In the genomic region with DNA sequence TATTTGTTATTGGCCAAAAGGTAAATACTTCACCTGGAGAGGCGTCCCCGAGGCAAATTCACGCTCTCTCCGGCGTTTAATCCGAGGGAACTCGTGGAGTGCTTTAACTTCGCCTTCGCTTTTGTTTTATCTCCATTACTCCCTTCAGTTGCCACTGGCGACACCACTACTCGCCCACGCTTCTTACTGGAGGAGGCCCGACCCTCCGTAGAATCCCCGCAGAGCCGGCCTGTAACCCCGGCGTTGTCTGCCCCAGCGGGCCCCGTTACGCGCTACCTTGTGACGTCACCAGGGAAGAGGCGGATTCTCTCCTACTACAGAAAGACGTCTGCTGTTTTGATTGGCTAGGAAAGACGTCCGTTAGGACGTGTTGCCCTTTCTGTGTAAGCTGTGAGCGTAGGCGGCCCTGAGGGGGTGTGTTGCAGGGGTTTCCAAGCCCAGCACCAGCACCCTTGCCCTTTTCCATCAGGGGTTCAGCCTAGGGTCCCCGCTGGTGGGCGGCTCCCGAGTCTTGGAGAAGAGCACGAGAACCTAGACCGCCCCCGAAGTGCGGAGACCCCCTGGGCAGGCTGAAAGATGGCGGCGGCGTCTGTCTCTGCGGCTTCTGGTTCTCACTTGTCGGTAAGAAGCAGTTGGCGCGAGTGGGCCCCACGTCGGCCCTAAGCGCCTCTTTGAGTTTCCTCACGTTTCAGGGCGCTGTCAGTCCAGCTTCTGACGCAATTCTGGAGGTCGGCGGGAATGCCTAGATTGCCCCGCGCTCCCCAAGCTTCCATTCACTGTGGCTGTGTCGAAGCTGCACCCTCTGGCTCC, we compare ENCODE assay signal across 1 cellular context.
A peak's percentile ranks its signal among the peaks of the same experiment; 100 is the strongest.
TF ChIP-seq lines count a peak whose summit lies in the region.

A gene (plus strand): TSS at position 376 of the 810 bp plus-strand sequence. CDS start 201 bp downstream, at position 577.

TF ChIP-seq in K562, 482 proteins besides CTCF, POLR2A, EP300 and RAD21 (continued from another document and continues in another):
- TF ChIP-seq, protein P1, sequence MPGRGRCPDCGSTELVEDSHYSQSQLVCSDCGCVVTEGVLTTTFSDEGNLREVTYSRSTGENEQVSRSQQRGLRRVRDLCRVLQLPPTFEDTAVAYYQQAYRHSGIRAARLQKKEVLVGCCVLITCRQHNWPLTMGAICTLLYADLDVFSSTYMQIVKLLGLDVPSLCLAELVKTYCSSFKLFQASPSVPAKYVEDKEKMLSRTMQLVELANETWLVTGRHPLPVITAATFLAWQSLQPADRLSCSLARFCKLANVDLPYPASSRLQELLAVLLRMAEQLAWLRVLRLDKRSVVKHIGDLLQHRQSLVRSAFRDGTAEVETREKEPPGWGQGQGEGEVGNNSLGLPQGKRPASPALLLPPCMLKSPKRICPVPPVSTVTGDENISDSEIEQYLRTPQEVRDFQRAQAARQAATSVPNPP (IDR thresholded peaks at IDR 0.05; ENCODE audit: borderline replicate concordance, insufficient read depth, insufficient read length), result no peak
- TF ChIP-seq NEUROD1 (IDR thresholded peaks at IDR 0.05; ENCODE audit: borderline replicate concordance, low read depth, low read length, partially characterized antibody) (peak; percentile 62), SMAD2 (IDR thresholded peaks at IDR 0.05; ENCODE audit: low read depth, low read length) (no peak), MBD2 (IDR thresholded peaks at IDR 0.05; ENCODE audit: borderline replicate concordance, low read depth) (peak; percentile 71), PHTF2 (CRISPR knock-in tag; IDR thresholded peaks at IDR 0.05) (no peak), ZNF583 (CRISPR knock-in tag; IDR thresholded peaks at IDR 0.05) (no peak), SREBF2 (CRISPR knock-in tag; IDR thresholded peaks at IDR 0.05) (no peak), MYBL2 (IDR thresholded peaks at IDR 0.05; ENCODE audit: low read depth) (no peak), MYBL2 (CRISPR knock-in tag; IDR thresholded peaks at IDR 0.05; ENCODE audit: borderline replicate concordance) (no peak), HMGN3 (IDR thresholded peaks at IDR 0.05; ENCODE audit: borderline replicate concordance, extremely low read depth, insufficient read length, low read depth, low read length) (peak; percentile 36), CEBPG (CRISPR knock-in tag; IDR thresholded peaks at IDR 0.05) (peak; percentile 35; the same call in 1 of the 2 replicates), CEBPG (tag; conservative IDR thresholded peaks at IDR 0.05 in 1 of 2, IDR thresholded peaks at IDR 0.05 in 1 of 2) (peak; percentile 62 to 74; a peak in 3 of 4 replicates), ZKSCAN1 (IDR thresholded peaks at IDR 0.05; ENCODE audit: low read depth, low read length) (no peak), ZBTB17 (CRISPR knock-in tag; IDR thresholded peaks at IDR 0.05) (no peak), C11orf30 (IDR thresholded peaks at IDR 0.05; ENCODE audit: low read depth) (no peak), SRSF9 (IDR thresholded peaks at IDR 0.05; ENCODE audit: borderline replicate concordance, low read depth, low read length) (no peak), ZNF444 (CRISPR knock-in tag; IDR thresholded peaks at IDR 0.05) (no peak), ZNF217 (CRISPR knock-in tag; IDR thresholded peaks at IDR 0.05) (no peak), KDM1A (IDR thresholded peaks at IDR 0.05) (no peak), CXXC5 (CRISPR knock-in tag; IDR thresholded peaks at IDR 0.05) (peak; percentile 86), NUFIP1 (IDR thresholded peaks at IDR 0.05; ENCODE audit: partially characterized antibody) (no peak), ZKSCAN8 (CRISPR knock-in tag; IDR thresholded peaks at IDR 0.05) (no peak), NCOA4 (IDR thresholded peaks at IDR 0.05; ENCODE audit: partially characterized antibody) (no peak), SIRT6 (IDR thresholded peaks at IDR 0.05; ENCODE audit: low read depth, low read length) (peak; percentile 80), TOE1 (IDR thresholded peaks at IDR 0.05; ENCODE audit: borderline replicate concordance) (no peak; the same call in 1 of the 2 replicates), TOE1 (CRISPR knock-in tag; IDR thresholded peaks at IDR 0.05; ENCODE audit: borderline replicate concordance, low read depth) (no peak), NFE2 (IDR thresholded peaks at IDR 0.05; ENCODE audit: low read depth) (no peak), ARID1B (IDR thresholded peaks at IDR 0.05) (peak; percentile 34), POLR2AphosphoS5 (IDR thresholded peaks at IDR 0.05; ENCODE audit: control insufficient read depth, insufficient read depth, low read depth, low read length) (peak; percentile 82), ZBTB7A (IDR thresholded peaks at IDR 0.05; ENCODE audit: borderline replicate concordance, control insufficient read depth, low read depth, low read length) (peak; percentile 78), KDM4B (IDR thresholded peaks at IDR 0.05; ENCODE audit: borderline replicate concordance in 2 of 2, low read depth in 1 of 2) (no peak)
- TF ChIP-seq, protein P2, sequence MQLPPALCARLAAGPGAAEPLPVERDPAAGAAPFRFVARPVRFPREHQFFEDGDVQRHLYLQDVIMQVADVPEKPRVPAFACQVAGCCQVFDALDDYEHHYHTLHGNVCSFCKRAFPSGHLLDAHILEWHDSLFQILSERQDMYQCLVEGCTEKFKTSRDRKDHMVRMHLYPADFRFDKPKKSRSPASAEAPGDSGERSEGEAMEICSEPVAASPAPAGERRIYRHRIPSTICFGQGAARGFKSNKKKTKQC (CRISPR knock-in tag; IDR thresholded peaks at IDR 0.05), result no peak
- TF ChIP-seq, protein P3, sequence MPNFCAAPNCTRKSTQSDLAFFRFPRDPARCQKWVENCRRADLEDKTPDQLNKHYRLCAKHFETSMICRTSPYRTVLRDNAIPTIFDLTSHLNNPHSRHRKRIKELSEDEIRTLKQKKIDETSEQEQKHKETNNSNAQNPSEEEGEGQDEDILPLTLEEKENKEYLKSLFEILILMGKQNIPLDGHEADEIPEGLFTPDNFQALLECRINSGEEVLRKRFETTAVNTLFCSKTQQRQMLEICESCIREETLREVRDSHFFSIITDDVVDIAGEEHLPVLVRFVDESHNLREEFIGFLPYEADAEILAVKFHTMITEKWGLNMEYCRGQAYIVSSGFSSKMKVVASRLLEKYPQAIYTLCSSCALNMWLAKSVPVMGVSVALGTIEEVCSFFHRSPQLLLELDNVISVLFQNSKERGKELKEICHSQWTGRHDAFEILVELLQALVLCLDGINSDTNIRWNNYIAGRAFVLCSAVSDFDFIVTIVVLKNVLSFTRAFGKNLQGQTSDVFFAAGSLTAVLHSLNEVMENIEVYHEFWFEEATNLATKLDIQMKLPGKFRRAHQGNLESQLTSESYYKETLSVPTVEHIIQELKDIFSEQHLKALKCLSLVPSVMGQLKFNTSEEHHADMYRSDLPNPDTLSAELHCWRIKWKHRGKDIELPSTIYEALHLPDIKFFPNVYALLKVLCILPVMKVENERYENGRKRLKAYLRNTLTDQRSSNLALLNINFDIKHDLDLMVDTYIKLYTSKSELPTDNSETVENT (CRISPR knock-in tag; IDR thresholded peaks at IDR 0.05), result no peak; the same call in 1 of the 2 replicates
- TF ChIP-seq, protein P4, sequence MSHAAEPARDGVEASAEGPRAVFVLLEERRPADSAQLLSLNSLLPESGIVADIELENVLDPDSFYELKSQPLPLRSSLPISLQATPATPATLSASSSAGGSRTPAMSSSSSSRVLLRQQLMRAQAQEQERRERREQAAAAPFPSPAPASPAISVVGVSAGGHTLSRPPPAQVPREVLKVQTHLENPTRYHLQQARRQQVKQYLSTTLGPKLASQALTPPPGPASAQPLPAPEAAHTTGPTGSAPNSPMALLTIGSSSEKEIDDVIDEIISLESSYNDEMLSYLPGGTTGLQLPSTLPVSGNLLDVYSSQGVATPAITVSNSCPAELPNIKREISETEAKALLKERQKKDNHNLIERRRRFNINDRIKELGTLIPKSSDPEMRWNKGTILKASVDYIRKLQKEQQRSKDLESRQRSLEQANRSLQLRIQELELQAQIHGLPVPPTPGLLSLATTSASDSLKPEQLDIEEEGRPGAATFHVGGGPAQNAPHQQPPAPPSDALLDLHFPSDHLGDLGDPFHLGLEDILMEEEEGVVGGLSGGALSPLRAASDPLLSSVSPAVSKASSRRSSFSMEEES (CRISPR knock-in tag; IDR thresholded peaks at IDR 0.05), result no peak
- TF ChIP-seq, protein P5, sequence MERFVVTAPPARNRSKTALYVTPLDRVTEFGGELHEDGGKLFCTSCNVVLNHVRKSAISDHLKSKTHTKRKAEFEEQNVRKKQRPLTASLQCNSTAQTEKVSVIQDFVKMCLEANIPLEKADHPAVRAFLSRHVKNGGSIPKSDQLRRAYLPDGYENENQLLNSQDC (CRISPR knock-in tag; IDR thresholded peaks at IDR 0.05), result no peak
- TF ChIP-seq, protein P6, sequence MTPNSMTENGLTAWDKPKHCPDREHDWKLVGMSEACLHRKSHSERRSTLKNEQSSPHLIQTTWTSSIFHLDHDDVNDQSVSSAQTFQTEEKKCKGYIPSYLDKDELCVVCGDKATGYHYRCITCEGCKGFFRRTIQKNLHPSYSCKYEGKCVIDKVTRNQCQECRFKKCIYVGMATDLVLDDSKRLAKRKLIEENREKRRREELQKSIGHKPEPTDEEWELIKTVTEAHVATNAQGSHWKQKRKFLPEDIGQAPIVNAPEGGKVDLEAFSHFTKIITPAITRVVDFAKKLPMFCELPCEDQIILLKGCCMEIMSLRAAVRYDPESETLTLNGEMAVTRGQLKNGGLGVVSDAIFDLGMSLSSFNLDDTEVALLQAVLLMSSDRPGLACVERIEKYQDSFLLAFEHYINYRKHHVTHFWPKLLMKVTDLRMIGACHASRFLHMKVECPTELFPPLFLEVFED (CRISPR knock-in tag; conservative IDR thresholded peaks at IDR 0.05), result no peak
- TF ChIP-seq, protein P7, sequence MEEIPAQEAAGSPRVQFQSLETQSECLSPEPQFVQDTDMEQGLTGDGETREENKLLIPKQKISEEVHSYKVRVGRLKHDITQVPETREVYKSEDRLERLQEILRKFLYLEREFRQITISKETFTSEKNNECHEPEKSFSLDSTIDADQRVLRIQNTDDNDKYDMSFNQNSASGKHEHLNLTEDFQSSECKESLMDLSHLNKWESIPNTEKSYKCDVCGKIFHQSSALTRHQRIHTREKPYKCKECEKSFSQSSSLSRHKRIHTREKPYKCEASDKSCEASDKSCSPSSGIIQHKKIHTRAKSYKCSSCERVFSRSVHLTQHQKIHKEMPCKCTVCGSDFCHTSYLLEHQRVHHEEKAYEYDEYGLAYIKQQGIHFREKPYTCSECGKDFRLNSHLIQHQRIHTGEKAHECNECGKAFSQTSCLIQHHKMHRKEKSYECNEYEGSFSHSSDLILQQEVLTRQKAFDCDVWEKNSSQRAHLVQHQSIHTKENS (CRISPR knock-in tag; IDR thresholded peaks at IDR 0.05), result no peak
- TF ChIP-seq, protein P8, sequence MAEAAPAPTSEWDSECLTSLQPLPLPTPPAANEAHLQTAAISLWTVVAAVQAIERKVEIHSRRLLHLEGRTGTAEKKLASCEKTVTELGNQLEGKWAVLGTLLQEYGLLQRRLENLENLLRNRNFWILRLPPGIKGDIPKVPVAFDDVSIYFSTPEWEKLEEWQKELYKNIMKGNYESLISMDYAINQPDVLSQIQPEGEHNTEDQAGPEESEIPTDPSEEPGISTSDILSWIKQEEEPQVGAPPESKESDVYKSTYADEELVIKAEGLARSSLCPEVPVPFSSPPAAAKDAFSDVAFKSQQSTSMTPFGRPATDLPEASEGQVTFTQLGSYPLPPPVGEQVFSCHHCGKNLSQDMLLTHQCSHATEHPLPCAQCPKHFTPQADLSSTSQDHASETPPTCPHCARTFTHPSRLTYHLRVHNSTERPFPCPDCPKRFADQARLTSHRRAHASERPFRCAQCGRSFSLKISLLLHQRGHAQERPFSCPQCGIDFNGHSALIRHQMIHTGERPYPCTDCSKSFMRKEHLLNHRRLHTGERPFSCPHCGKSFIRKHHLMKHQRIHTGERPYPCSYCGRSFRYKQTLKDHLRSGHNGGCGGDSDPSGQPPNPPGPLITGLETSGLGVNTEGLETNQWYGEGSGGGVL (CRISPR knock-in tag; IDR thresholded peaks at IDR 0.05), result no peak
- TF ChIP-seq, protein P9, sequence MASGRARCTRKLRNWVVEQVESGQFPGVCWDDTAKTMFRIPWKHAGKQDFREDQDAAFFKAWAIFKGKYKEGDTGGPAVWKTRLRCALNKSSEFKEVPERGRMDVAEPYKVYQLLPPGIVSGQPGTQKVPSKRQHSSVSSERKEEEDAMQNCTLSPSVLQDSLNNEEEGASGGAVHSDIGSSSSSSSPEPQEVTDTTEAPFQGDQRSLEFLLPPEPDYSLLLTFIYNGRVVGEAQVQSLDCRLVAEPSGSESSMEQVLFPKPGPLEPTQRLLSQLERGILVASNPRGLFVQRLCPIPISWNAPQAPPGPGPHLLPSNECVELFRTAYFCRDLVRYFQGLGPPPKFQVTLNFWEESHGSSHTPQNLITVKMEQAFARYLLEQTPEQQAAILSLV (tag; IDR thresholded peaks at IDR 0.05), result no peak
- TF ChIP-seq, protein P10, sequence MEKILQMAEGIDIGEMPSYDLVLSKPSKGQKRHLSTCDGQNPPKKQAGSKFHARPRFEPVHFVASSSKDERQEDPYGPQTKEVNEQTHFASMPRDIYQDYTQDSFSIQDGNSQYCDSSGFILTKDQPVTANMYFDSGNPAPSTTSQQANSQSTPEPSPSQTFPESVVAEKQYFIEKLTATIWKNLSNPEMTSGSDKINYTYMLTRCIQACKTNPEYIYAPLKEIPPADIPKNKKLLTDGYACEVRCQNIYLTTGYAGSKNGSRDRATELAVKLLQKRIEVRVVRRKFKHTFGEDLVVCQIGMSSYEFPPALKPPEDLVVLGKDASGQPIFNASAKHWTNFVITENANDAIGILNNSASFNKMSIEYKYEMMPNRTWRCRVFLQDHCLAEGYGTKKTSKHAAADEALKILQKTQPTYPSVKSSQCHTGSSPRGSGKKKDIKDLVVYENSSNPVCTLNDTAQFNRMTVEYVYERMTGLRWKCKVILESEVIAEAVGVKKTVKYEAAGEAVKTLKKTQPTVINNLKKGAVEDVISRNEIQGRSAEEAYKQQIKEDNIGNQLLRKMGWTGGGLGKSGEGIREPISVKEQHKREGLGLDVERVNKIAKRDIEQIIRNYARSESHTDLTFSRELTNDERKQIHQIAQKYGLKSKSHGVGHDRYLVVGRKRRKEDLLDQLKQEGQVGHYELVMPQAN (IDR thresholded peaks at IDR 0.05; ENCODE audit: borderline replicate concordance), result peak; percentile 70; the same call in 1 of the 2 replicates
- TF ChIP-seq, protein P11, sequence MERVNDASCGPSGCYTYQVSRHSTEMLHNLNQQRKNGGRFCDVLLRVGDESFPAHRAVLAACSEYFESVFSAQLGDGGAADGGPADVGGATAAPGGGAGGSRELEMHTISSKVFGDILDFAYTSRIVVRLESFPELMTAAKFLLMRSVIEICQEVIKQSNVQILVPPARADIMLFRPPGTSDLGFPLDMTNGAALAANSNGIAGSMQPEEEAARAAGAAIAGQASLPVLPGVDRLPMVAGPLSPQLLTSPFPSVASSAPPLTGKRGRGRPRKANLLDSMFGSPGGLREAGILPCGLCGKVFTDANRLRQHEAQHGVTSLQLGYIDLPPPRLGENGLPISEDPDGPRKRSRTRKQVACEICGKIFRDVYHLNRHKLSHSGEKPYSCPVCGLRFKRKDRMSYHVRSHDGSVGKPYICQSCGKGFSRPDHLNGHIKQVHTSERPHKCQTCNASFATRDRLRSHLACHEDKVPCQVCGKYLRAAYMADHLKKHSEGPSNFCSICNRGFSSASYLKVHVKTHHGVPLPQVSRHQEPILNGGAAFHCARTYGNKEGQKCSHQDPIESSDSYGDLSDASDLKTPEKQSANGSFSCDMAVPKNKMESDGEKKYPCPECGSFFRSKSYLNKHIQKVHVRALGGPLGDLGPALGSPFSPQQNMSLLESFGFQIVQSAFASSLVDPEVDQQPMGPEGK (CRISPR knock-in tag; IDR thresholded peaks at IDR 0.05; ENCODE audit: borderline replicate concordance), result no peak
